22 cellular contexts compared by ENCODE assay signal in genomic region chr1:171753685-171754380, GRCh38. TPM values are rescaled to one million over a fixed set of nuclear protein-coding genes. Genes with fewer than 3 reads are reported as not detected.
DNase-seq lines count a peak whose midpoint lies in the region; ATAC-seq and TF ChIP-seq lines count a peak whose summit lies in the region.
"Had no signal": no experiment of that assay in that cellular context is flagged by ENCODE, and none has a peak within 500 bp of the region (broad histone marks: within the 10 kb centered on the region; RNA-seq: fewer than 3 reads in every experiment).

No MANE protein-coding gene starts in this region.

- no peaks in the 10 kb centered on the region for H3F3A ChIP-seq in SK-N-SH (replicated peaks; ENCODE audit: insufficient read depth)

- H2BK15ac ChIP-seq in mesenchymal stem cell (ENCODE audit: low read depth, poor library complexity, severe bottlenecking): no peak overlapping the region

- no peaks in the 10 kb centered on the region for H3K9me2 ChIP-seq in SK-N-SH

- H3K27me3 ChIP-seq in ACC112 (ENCODE audit: insufficient read depth, low read length): no peaks in the 10 kb centered on the region
- H3K27me3 ChIP-seq in SK-N-SH (ENCODE audit: insufficient read depth): no peaks in the 10 kb centered on the region
- H3K27me3 ChIP-seq in mesenchymal stem cell (ENCODE audit: control insufficient read depth in 1 of 2, insufficient read depth in 1 of 2, low read length in 2 of 2): no peaks in the 10 kb centered on the region
- H3K27me3 ChIP-seq: BLaER1, SJCRH30, upper lobe of left lung had no signal

- no peak overlapping the region for H2BK12ac ChIP-seq in mesenchymal stem cell (ENCODE audit: low read length in 2 of 2)

- H3K4me2 ChIP-seq in SK-N-SH: peak overlapping the region; percentile 2; the same call in 1 of the 2 replicates
- H3K4me2 ChIP-seq in mesenchymal stem cell (ENCODE audit: low read length, poor library complexity, severe bottlenecking): peak overlapping the region; percentile 34
- H3K4me2 ChIP-seq: BLaER1 had no signal

- H3K27ac ChIP-seq in ACC112 (ENCODE audit: low read depth, low read length) (no peak overlapping the region), SK-N-SH (ENCODE audit: low read depth in 2 of 2, low read length in 1 of 2) (peak overlapping the region in 1 of 2 experiments; percentile 20; a peak in 1 of 4 replicates), mesenchymal stem cell (ENCODE audit: low read length, poor library complexity, severe bottlenecking) (peak overlapping the region; percentile 17)
- H3K27ac ChIP-seq: BLaER1, parathyroid adenoma, SJCRH30 had no signal

- H3K9me3 ChIP-seq in SK-N-SH: no peaks in the 10 kb centered on the region
- no peaks in the 10 kb centered on the region for H3K9me3 ChIP-seq in mesenchymal stem cell (ENCODE audit: control insufficient read depth, low read length)
- H3K9me3 ChIP-seq: BLaER1, SJCRH30, upper lobe of left lung had no signal

- no peak overlapping the region for H3K14ac ChIP-seq in mesenchymal stem cell (ENCODE audit: low read length in 2 of 2)

- 42% methylated on average over 4 of the region's 4 CpGs for WGBS in SK-N-SH (ENCODE audit: low lambda C conversion rate)
- 53% methylated on average over 4 of the region's 4 CpGs for WGBS in mesenchymal stem cell

- H3K36me3 Mint-ChIP-seq in chondrocyte (ENCODE audit: low read depth): no peaks in the 10 kb centered on the region
- no peaks in the 10 kb centered on the region for H3K36me3 Mint-ChIP-seq in activated naive CD8-positive, alpha-beta T cell treated with anti-CD3 and anti-CD28 coated beads for 36 hours
- H3K36me3 Mint-ChIP-seq: activated naive CD8-positive, alpha-beta T cell treated with anti-CD3 and anti-CD28 coated beads, Interleukin-2, amount 10 ng/mL, durations not matched to agents 7 days and 5 days had no signal

- no peak for TF ChIP-seq CTCF in SK-N-SH (IDR thresholded peaks at IDR 0.05)
- TF ChIP-seq CTCF in chondrocyte (IDR thresholded peaks at IDR 0.05): no peak

- H3K36me3 ChIP-seq in ACC112 (ENCODE audit: insufficient read depth, low read length): no peaks in the 10 kb centered on the region
- no peaks in the 10 kb centered on the region for H3K36me3 ChIP-seq in SK-N-SH (replicated peaks in 1 of 2; ENCODE audit: control insufficient read depth in 1 of 2, insufficient read depth in 2 of 2, low read length in 1 of 2)
- no peaks in the 10 kb centered on the region for H3K36me3 ChIP-seq in mesenchymal stem cell (ENCODE audit: control insufficient read depth in 1 of 2, insufficient read depth in 2 of 2, low read depth in 1 of 2, low read length in 2 of 2)
- H3K36me3 ChIP-seq: BLaER1, SJCRH30, upper lobe of left lung had no signal

- peak overlapping the region in 1 of 2 experiments; percentile 35 for H3K4ac ChIP-seq in mesenchymal stem cell (ENCODE audit: low read depth in 1 of 2, low read length in 2 of 2)

- H3K27me3 Mint-ChIP-seq in chondrocyte (ENCODE audit: low read depth): peaks cover 3% of the 10 kb centered on the region
- H3K27me3 Mint-ChIP-seq in activated naive CD8-positive, alpha-beta T cell treated with anti-CD3 and anti-CD28 coated beads for 36 hours: no peaks in the 10 kb centered on the region

- peaks cover 3% of the 10 kb centered on the region for H3K4me1 ChIP-seq in ACC112 (ENCODE audit: control insufficient read depth, insufficient read depth, low read length, unreplicated experiment)
- H3K4me1 ChIP-seq in SK-N-SH (ENCODE audit: control insufficient read depth in 1 of 2, insufficient read depth in 2 of 2, low read depth in 1 of 2, low read length in 1 of 2): peaks cover 0 to 7% of the 10 kb centered on the region in 2 experiments; a peak in 2 of 4 replicates
- peaks cover 12% of the 10 kb centered on the region for H3K4me1 ChIP-seq in mesenchymal stem cell (ENCODE audit: control insufficient read depth, insufficient read depth, low read depth, low read length)
- H3K4me1 ChIP-seq: BLaER1, parathyroid adenoma, SJCRH30 had no signal

- H3K4me3 ChIP-seq in ACC112 (ENCODE audit: low read depth, low read length) (no peak overlapping the region), SK-N-SH (ENCODE audit: low read depth in 2 of 2, low read length in 1 of 2) (no peak overlapping the region), mesenchymal stem cell (ENCODE audit: insufficient read depth in 1 of 2, low read depth in 1 of 2, low read length in 2 of 2) (peak overlapping the region in 1 of 2 experiments; percentile 2)
- H3K4me3 ChIP-seq: BLaER1, SJCRH30, upper lobe of left lung had no signal

- peaks cover 3% of the 10 kb centered on the region for H3K9me3 Mint-ChIP-seq in chondrocyte (ENCODE audit: low read depth)
- H3K9me3 Mint-ChIP-seq in activated naive CD8-positive, alpha-beta T cell treated with anti-CD3 and anti-CD28 coated beads for 36 hours: no peaks in the 10 kb centered on the region
- H3K9me3 Mint-ChIP-seq: activated naive CD8-positive, alpha-beta T cell treated with anti-CD3 and anti-CD28 coated beads, Interleukin-2, amount 10 ng/mL, durations not matched to agents 7 days and 5 days; activated T-helper 1 cell treated with anti-CD3 and anti-CD28 coated beads, Interleukin-12 subunit alpha, Interleukin-12 subunit beta, Interleukin-2, Interleukin-4 antibody, amounts not matched to agents 30 ng/mL and 10 ng/mL and 1 ng/mL, durations not matched to agents 14 hours and 24 hours and 36 hours; stimulated activated naive CD8-positive, alpha-beta T cell treated with anti-CD3 and anti-CD28 coated beads, Interleukin-15, Interleukin-2, amounts not matched to agents 100 ng/mL and 50 ng/mL, for 24 hours had no signal

- TF ChIP-seq EP300 in SK-N-SH (IDR thresholded peaks at IDR 0.05; ENCODE audit: borderline replicate concordance in 1 of 2, low read depth in 1 of 2, low read length in 1 of 2): no peak

- peak overlapping the region; percentile 71 for H4K8ac ChIP-seq in mesenchymal stem cell (ENCODE audit: low read length)

- H3K9ac ChIP-seq in SK-N-SH: no peak overlapping the region
- H3K9ac ChIP-seq in mesenchymal stem cell (ENCODE audit: low read length): peak overlapping the region; percentile 29
- H3K9ac ChIP-seq: BLaER1, parathyroid adenoma had no signal

- TF ChIP-seq RAD21 in SK-N-SH (IDR thresholded peaks at IDR 0.05; ENCODE audit: low read length): no peak

- no peaks in the 10 kb centered on the region for H4K20me1 ChIP-seq in SK-N-SH (ENCODE audit: insufficient read depth)
- H4K20me1 ChIP-seq: BLaER1 had no signal

- H2BK120ac ChIP-seq in mesenchymal stem cell (ENCODE audit: low read depth, low read length): no peak overlapping the region

- H2AFZ ChIP-seq in ACC112 (ENCODE audit: low read length, unreplicated experiment): peak overlapping the region; percentile 32
- 0 out of 2 replicates have a peak overlapping the region, but pooled peaks have one; percentile 4 for H2AFZ ChIP-seq in SK-N-SH (ENCODE audit: low read depth)
- no peak overlapping the region for H2AFZ ChIP-seq in mesenchymal stem cell (ENCODE audit: low read depth, low read length)
- H2AFZ ChIP-seq: parathyroid adenoma had no signal

- no peak overlapping the region for H3K4me3 Mint-ChIP-seq in chondrocyte (ENCODE audit: unreplicated experiment)
- H3K4me3 Mint-ChIP-seq in activated naive CD8-positive, alpha-beta T cell treated with anti-CD3 and anti-CD28 coated beads for 36 hours: no peak overlapping the region
- H3K4me3 Mint-ChIP-seq: activated naive CD8-positive, alpha-beta T cell treated with anti-CD3 and anti-CD28 coated beads, Interleukin-2, amount 10 ng/mL, durations not matched to agents 7 days and 5 days; activated T-helper 1 cell treated with anti-CD3 and anti-CD28 coated beads, Interleukin-12 subunit alpha, Interleukin-12 subunit beta, Interleukin-2, Interleukin-4 antibody, amounts not matched to agents 30 ng/mL and 10 ng/mL and 1 ng/mL, durations not matched to agents 14 hours and 24 hours and 36 hours; stimulated activated naive CD8-positive, alpha-beta T cell treated with anti-CD3 and anti-CD28 coated beads, Interleukin-15, Interleukin-2, amounts not matched to agents 100 ng/mL and 50 ng/mL, for 24 hours had no signal

- H4K91ac ChIP-seq in mesenchymal stem cell (ENCODE audit: low read length): no peak overlapping the region

- peak overlapping the region in 1 of 2 experiments; percentile 44 for H3K18ac ChIP-seq in mesenchymal stem cell (ENCODE audit: low read depth in 1 of 2, low read length in 2 of 2)

- H3K4me1 Mint-ChIP-seq in chondrocyte (ENCODE audit: low read depth): peaks cover 17% of the 10 kb centered on the region
- H3K4me1 Mint-ChIP-seq in activated naive CD8-positive, alpha-beta T cell treated with anti-CD3 and anti-CD28 coated beads for 36 hours: peaks cover 6% of the 10 kb centered on the region
- H3K4me1 Mint-ChIP-seq: activated naive CD8-positive, alpha-beta T cell treated with anti-CD3 and anti-CD28 coated beads, Interleukin-2, amount 10 ng/mL, durations not matched to agents 7 days and 5 days had no signal

- H3K79me1 ChIP-seq in mesenchymal stem cell (replicated peaks; ENCODE audit: low read length, poor library complexity, severe bottlenecking): no peaks in the 10 kb centered on the region

- no peak overlapping the region for H2AK5ac ChIP-seq in mesenchymal stem cell (ENCODE audit: low read length, severe bottlenecking)

- POLR2A ChIA-PET in SK-N-SH (lab: Yijun Ruan, JAX): no interaction called here

- CTCF ChIA-PET in SK-N-SH (lab: Yijun Ruan, JAX): no interaction called here

- ATAC-seq in esophagus mucosa (no peak), HG03045 (IDR thresholded peaks at IDR 0.05; ENCODE audit: unreplicated experiment) (no peak), GM19455 (IDR thresholded peaks at IDR 0.05; ENCODE audit: unreplicated experiment) (no peak)
- ATAC-seq: HepG2, left ventricle myocardium superior had no signal

- H3K79me2 ChIP-seq in ACC112 (ENCODE audit: control insufficient read depth, insufficient read depth, low read length, unreplicated experiment) (no peaks in the 10 kb centered on the region), SK-N-SH (ENCODE audit: insufficient read depth) (no peaks in the 10 kb centered on the region)
- H3K79me2 ChIP-seq: parathyroid adenoma had no signal

- H2BK5ac ChIP-seq in mesenchymal stem cell (ENCODE audit: low read depth, low read length, poor library complexity, severe bottlenecking): no peak overlapping the region

- DNase-seq in SK-N-SH (no peak), chondrocyte (ENCODE audit: low spot score) (no peak), mesenchymal stem cell (peak; percentile 12)
- DNase-seq in activated naive CD8-positive, alpha-beta T cell treated with anti-CD3 and anti-CD28 coated beads for 36 hours: no peak
- DNase-seq: activated CD4-positive, alpha-beta T cell treated with anti-CD3 and anti-CD28 coated beads for 1 hour; activated naive CD8-positive, alpha-beta T cell treated with anti-CD3 and anti-CD28 coated beads, Interleukin-2, amount 10 ng/mL, durations not matched to agents 7 days and 5 days; dermis blood vessel endothelial cell; left ventricle myocardium superior; NCI-H1436 treated with DMSO at 0.1 percent for 48 hours; NCI-H774; stimulated activated CD4-positive, alpha-beta T cell treated with anti-CD3 and anti-CD28 coated beads, Interleukin-2, amount 100 ng/mL, for 24 hours; upper lobe of left lung had no signal

- H3K27ac Mint-ChIP-seq in chondrocyte (ENCODE audit: unreplicated experiment): peak overlapping the region; percentile 75
- no peak overlapping the region for H3K27ac Mint-ChIP-seq in activated naive CD8-positive, alpha-beta T cell treated with anti-CD3 and anti-CD28 coated beads for 36 hours
- H3K27ac Mint-ChIP-seq: activated naive CD8-positive, alpha-beta T cell treated with anti-CD3 and anti-CD28 coated beads, Interleukin-2, amount 10 ng/mL, durations not matched to agents 7 days and 5 days; activated T-helper 1 cell treated with anti-CD3 and anti-CD28 coated beads, Interleukin-12 subunit alpha, Interleukin-12 subunit beta, Interleukin-2, Interleukin-4 antibody, amounts not matched to agents 30 ng/mL and 10 ng/mL and 1 ng/mL, durations not matched to agents 14 hours and 24 hours and 36 hours; stimulated activated naive CD8-positive, alpha-beta T cell treated with anti-CD3 and anti-CD28 coated beads, Interleukin-15, Interleukin-2, amounts not matched to agents 100 ng/mL and 50 ng/mL, for 24 hours had no signal

- no peak overlapping the region for H3K23ac ChIP-seq in mesenchymal stem cell (ENCODE audit: low read length in 2 of 2)

RNA-seq across cellular contexts. Expression of gene VAMP4, which starts 12.0 kb away (rescaled TPM):
- polyA plus RNA-seq in SK-N-SH (2012; rRNA removed): 2.5 and 3.3 TPM in 2 replicates
- 4.4 and 4.8 TPM in 2 replicates for polyA plus RNA-seq in SK-N-SH (2012; cell fraction: cytosol; rRNA removed)
- polyA plus RNA-seq in SK-N-SH (2012; cell fraction: nucleus; rRNA removed): 2.6 and 5.1 TPM in 2 replicates
- 14.8 to 17.7 TPM (median 16.7 TPM) in 3 replicates for total RNA-seq in chondrocyte
- 8.6 TPM for polyA plus RNA-seq in mesenchymal stem cell (2013, experiment 1 of 2)
- polyA plus RNA-seq in mesenchymal stem cell (2013, experiment 2 of 2): 9.3 TPM
- 1 to 10 TPM; 4.8 to 5.1 TPM for total RNA-seq in activated naive CD8-positive, alpha-beta T cell treated with anti-CD3 and anti-CD28 coated beads for 36 hours
- 8.6 TPM for total RNA-seq in esophagus mucosa

RNA-seq across cellular contexts. Expression of gene METTL13, which starts 27.6 kb away (rescaled TPM):
- 32.7 and 41.2 TPM in 2 replicates for polyA plus RNA-seq in SK-N-SH (2012; rRNA removed)
- 30.4 and 36.8 TPM in 2 replicates for polyA plus RNA-seq in SK-N-SH (2012; cell fraction: cytosol; rRNA removed)
- 24.8 and 31.7 TPM in 2 replicates for polyA plus RNA-seq in SK-N-SH (2012; cell fraction: nucleus; rRNA removed)
- 17.2 to 21.7 TPM (median 21.4 TPM) in 3 replicates for total RNA-seq in chondrocyte
- 10.4 TPM for polyA plus RNA-seq in mesenchymal stem cell (2013, experiment 1 of 2)
- polyA plus RNA-seq in mesenchymal stem cell (2013, experiment 2 of 2): 11.3 TPM
- 10 to 100 TPM; 59.3 to 60.0 TPM for total RNA-seq in activated naive CD8-positive, alpha-beta T cell treated with anti-CD3 and anti-CD28 coated beads for 36 hours
- 15.4 TPM for total RNA-seq in esophagus mucosa
